ENCODE assay signal across 8 cellular contexts in genomic region chr11:15650105-15650938, GRCh38.
DNase-seq lines count a peak whose midpoint lies in the region; ATAC-seq and TF ChIP-seq lines count a peak whose summit lies in the region.

No MANE protein-coding gene starts in this region.

- peak; percentile 96 for ATAC-seq in GM18861 (IDR thresholded peaks at IDR 0.05; ENCODE audit: unreplicated experiment)
- peak; percentile 99 for ATAC-seq in HG03097 (IDR thresholded peaks at IDR 0.05; ENCODE audit: low FRiP score, unreplicated experiment)
- ATAC-seq in activated CD4-positive, CD25-positive, alpha-beta regulatory T cell treated with anti-CD3 and anti-CD28 coated beads, Interleukin-2, amount 50 U/mL, for 24 hours = peak; percentile 68 to 75

- TF ChIP-seq CTCF in choroid plexus epithelial cell (conservative IDR thresholded peaks at IDR 0.05; ENCODE audit: low read depth, low read length) = peak; percentile 94

- peak overlapping the region; percentile 53 for H3K4me3 ChIP-seq in choroid plexus epithelial cell (ENCODE audit: low read depth, low read length)

- DNase-seq in AG08395 (ENCODE audit: low spot score) (peak; percentile 96), NCI-H2196 (lab: John Stamatoyannopoulos, UW; ENCODE audit: unreplicated experiment) (peak; percentile 92), choroid plexus epithelial cell (ENCODE audit: low read depth) (peak; percentile 93), kidney glomerular epithelial cell (lab: John Stamatoyannopoulos, UW) (peak; percentile 87)
- peak; percentile 82 for DNase-seq in stimulated activated CD4-positive, alpha-beta T cell treated with anti-CD3 and anti-CD28 coated beads, Interleukin-15, amount 100 ng/mL, for 24 hours

Comparison
In these comparisons a context has a peak if more than half of its experiments do, and no peak if none do; other contexts are left out.
1. Peak in every context shown above with its lines: DNase-seq, ATAC-seq and H3K4me3 ChIP-seq.